ENCODE assay signal across 1 cellular context in the genomic region with DNA sequence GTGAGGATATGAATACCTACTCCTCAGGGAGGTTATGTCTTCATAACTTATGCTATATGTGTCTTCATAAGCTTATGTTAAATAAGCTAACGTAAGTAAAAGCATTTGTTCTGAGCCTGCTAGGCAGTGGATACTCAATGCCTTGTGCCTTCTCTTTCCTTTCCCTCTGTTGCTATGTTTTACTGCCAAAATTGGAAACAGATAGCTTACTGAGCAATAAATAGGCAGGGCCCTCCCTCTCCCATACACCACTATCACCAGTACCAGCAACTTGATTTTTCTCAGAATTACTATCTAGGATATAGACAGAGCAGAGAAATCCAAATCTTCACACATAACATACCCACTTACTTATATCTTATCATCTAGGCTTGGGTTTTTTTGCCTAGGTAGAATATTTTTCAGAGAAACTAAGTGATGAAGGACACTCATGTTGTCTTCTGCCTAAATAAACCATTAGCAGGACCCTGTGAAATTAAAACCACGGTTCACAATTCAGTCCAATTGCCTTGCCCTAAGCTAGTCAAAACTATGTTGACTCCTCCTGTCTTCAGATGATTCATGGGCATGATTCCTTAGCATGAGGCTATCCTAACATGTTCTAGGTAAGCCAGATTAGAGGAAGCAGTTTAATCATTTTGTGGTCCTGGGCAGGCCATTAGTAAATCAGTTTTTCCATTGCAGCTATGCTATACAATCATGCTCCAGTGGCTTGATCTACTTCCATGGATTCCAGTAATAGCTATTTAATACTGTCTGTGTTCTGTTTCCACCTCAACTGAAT.
TF ChIP-seq lines count a peak whose summit lies in the region.

No MANE protein-coding gene starts in this region.

TF ChIP-seq in GM23338, 12 proteins besides CTCF, POLR2A, EP300 and RAD21:
- TF ChIP-seq CREB1 (CRISPR knock-in tag; IDR thresholded peaks at IDR 0.05; ENCODE audit: low read depth) (no peak), JUNB (IDR thresholded peaks at IDR 0.05; ENCODE audit: unreplicated experiment) (no peak), POLR2AphosphoS5 (IDR thresholded peaks at IDR 0.05; ENCODE audit: low read depth) (no peak), EZH2 (IDR thresholded peaks at IDR 0.05; ENCODE audit: low read depth, unreplicated experiment) (no peak), STAT1 (IDR thresholded peaks at IDR 0.05; ENCODE audit: unreplicated experiment) (no peak), ZNF331 (CRISPR knock-in tag; IDR thresholded peaks at IDR 0.05; ENCODE audit: low read depth) (no peak), EZH2phosphoT487 (IDR thresholded peaks at IDR 0.05; ENCODE audit: unreplicated experiment) (no peak), NANOG (IDR thresholded peaks at IDR 0.05; ENCODE audit: borderline replicate concordance) (no peak), ZNF114 (CRISPR knock-in tag; IDR thresholded peaks at IDR 0.05) (no peak)
- TF ChIP-seq, protein P1, sequence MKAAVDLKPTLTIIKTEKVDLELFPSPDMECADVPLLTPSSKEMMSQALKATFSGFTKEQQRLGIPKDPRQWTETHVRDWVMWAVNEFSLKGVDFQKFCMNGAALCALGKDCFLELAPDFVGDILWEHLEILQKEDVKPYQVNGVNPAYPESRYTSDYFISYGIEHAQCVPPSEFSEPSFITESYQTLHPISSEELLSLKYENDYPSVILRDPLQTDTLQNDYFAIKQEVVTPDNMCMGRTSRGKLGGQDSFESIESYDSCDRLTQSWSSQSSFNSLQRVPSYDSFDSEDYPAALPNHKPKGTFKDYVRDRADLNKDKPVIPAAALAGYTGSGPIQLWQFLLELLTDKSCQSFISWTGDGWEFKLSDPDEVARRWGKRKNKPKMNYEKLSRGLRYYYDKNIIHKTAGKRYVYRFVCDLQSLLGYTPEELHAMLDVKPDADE (IDR thresholded peaks at IDR 0.05), result no peak
- TF ChIP-seq, protein P2, sequence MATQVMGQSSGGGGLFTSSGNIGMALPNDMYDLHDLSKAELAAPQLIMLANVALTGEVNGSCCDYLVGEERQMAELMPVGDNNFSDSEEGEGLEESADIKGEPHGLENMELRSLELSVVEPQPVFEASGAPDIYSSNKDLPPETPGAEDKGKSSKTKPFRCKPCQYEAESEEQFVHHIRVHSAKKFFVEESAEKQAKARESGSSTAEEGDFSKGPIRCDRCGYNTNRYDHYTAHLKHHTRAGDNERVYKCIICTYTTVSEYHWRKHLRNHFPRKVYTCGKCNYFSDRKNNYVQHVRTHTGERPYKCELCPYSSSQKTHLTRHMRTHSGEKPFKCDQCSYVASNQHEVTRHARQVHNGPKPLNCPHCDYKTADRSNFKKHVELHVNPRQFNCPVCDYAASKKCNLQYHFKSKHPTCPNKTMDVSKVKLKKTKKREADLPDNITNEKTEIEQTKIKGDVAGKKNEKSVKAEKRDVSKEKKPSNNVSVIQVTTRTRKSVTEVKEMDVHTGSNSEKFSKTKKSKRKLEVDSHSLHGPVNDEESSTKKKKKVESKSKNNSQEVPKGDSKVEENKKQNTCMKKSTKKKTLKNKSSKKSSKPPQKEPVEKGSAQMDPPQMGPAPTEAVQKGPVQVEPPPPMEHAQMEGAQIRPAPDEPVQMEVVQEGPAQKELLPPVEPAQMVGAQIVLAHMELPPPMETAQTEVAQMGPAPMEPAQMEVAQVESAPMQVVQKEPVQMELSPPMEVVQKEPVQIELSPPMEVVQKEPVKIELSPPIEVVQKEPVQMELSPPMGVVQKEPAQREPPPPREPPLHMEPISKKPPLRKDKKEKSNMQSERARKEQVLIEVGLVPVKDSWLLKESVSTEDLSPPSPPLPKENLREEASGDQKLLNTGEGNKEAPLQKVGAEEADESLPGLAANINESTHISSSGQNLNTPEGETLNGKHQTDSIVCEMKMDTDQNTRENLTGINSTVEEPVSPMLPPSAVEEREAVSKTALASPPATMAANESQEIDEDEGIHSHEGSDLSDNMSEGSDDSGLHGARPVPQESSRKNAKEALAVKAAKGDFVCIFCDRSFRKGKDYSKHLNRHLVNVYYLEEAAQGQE (IDR thresholded peaks at IDR 0.05; ENCODE audit: unreplicated experiment), result no peak
- TF ChIP-seq, protein P3, sequence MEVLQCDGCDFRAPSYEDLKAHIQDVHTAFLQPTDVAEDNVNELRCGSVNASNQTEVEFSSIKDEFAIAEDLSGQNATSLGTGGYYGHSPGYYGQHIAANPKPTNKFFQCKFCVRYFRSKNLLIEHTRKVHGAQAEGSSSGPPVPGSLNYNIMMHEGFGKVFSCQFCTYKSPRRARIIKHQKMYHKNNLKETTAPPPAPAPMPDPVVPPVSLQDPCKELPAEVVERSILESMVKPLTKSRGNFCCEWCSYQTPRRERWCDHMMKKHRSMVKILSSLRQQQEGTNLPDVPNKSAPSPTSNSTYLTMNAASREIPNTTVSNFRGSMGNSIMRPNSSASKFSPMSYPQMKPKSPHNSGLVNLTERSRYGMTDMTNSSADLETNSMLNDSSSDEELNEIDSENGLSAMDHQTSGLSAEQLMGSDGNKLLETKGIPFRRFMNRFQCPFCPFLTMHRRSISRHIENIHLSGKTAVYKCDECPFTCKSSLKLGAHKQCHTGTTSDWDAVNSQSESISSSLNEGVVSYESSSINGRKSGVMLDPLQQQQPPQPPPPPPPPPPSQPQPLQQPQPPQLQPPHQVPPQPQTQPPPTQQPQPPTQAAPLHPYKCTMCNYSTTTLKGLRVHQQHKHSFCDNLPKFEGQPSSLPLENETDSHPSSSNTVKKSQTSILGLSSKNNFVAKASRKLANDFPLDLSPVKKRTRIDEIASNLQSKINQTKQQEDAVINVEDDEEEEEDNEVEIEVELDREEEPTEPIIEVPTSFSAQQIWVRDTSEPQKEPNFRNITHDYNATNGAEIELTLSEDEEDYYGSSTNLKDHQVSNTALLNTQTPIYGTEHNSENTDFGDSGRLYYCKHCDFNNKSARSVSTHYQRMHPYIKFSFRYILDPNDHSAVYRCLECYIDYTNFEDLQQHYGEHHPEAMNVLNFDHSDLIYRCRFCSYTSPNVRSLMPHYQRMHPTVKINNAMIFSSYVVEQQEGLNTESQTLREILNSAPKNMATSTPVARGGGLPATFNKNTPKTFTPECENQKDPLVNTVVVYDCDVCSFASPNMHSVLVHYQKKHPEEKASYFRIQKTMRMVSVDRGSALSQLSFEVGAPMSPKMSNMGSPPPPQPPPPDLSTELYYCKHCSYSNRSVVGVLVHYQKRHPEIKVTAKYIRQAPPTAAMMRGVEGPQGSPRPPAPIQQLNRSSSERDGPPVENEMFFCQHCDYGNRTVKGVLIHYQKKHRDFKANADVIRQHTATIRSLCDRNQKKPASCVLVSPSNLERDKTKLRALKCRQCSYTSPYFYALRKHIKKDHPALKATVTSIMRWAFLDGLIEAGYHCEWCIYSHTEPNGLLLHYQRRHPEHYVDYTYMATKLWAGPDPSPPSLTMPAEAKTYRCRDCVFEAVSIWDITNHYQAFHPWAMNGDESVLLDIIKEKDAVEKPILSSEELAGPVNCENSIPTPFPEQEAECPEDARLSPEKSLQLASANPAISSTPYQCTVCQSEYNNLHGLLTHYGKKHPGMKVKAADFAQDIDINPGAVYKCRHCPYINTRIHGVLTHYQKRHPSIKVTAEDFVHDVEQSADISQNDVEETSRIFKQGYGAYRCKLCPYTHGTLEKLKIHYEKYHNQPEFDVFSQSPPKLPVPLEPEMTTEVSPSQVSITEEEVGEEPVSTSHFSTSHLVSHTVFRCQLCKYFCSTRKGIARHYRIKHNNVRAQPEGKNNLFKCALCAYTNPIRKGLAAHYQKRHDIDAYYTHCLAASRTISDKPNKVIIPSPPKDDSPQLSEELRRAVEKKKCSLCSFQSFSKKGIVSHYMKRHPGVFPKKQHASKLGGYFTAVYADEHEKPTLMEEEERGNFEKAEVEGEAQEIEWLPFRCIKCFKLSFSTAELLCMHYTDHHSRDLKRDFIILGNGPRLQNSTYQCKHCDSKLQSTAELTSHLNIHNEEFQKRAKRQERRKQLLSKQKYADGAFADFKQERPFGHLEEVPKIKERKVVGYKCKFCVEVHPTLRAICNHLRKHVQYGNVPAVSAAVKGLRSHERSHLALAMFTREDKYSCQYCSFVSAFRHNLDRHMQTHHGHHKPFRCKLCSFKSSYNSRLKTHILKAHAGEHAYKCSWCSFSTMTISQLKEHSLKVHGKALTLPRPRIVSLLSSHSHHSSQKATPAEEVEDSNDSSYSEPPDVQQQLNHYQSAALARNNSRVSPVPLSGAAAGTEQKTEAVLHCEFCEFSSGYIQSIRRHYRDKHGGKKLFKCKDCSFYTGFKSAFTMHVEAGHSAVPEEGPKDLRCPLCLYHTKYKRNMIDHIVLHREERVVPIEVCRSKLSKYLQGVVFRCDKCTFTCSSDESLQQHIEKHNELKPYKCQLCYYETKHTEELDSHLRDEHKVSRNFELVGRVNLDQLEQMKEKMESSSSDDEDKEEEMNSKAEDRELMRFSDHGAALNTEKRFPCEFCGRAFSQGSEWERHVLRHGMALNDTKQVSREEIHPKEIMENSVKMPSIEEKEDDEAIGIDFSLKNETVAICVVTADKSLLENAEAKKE (CRISPR knock-in tag; IDR thresholded peaks at IDR 0.05), result no peak
